15 cellular contexts compared by ENCODE assay signal in the genomic region with DNA sequence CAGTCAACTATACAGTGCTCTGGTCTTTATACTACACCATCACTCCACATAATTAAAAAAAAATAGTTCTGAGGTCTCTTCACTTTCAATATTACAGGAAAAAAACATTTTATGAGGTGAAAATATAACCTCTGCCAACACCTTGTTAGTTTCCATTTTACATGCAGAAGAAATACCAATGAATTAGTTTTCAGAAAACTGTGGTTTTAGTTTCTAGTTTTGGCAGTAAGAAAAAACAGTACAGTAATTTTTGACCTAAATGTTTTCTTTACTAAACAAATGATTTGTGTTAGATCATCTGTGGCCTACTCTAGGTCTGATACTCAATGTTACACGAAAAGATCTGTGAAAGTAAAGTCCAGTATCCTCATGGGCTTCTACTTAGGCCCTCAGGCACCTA. TPM values are rescaled to one million over a fixed set of nuclear protein-coding genes. Genes with fewer than 3 reads are reported as not detected.
DNase-seq lines count a peak whose midpoint lies in the region; ATAC-seq and TF ChIP-seq lines count a peak whose summit lies in the region.
"Had no signal": no experiment of that assay in that cellular context is flagged by ENCODE, and none has a peak within 500 bp of the region (broad histone marks: within the 10 kb centered on the region; RNA-seq: fewer than 3 reads in every experiment).

No MANE protein-coding gene starts in this region.

- ATAC-seq in GM18498 (IDR thresholded peaks at IDR 0.05; ENCODE audit: unreplicated experiment) (peak; percentile 90), GM19351 (IDR thresholded peaks at IDR 0.05; ENCODE audit: unreplicated experiment) (peak; percentile 83), HG02623 (IDR thresholded peaks at IDR 0.05; ENCODE audit: unreplicated experiment) (peak; percentile 85), HG03280 (IDR thresholded peaks at IDR 0.05; ENCODE audit: unreplicated experiment) (peak; percentile 59), omental fat pad (ENCODE audit: low FRiP score) (no peak)
- ATAC-seq: right lobe of liver had no signal

- 40% methylated on average over 1 of the region's 1 CpG for WGBS in mammary epithelial cell (ENCODE audit: low coverage, missing lambda C conversion rate)

- in situ Hi-C loops in mammary epithelial cell (cut with MboI; ENCODE audit: low sequenced_read_pairs in 2 of 2), result no loop called here

- H2AFZ ChIP-seq in mammary epithelial cell (ENCODE audit: low read depth, low read length), result no peak overlapping the region

- no peaks in the 10 kb centered on the region for H3K79me2 ChIP-seq in mammary epithelial cell (ENCODE audit: insufficient read depth, low read length)

- no peaks in the 10 kb centered on the region for H3K9me3 ChIP-seq in mammary epithelial cell (replicated peaks; ENCODE audit: insufficient read depth, low read length)
- H3K9me3 ChIP-seq: right lobe of liver, thyroid gland had no signal

- BruUV-seq in mammary epithelial cell (replicated peaks; lab: Mats Ljungman, UMichigan), result no TSS peak

- no peak overlapping the region for H3K9ac ChIP-seq in mammary epithelial cell (ENCODE audit: insufficient read depth, low read length)

- H3K27me3 ChIP-seq in mammary epithelial cell (ENCODE audit: insufficient read depth, low read length), result no peaks in the 10 kb centered on the region
- H3K27me3 ChIP-seq: right lobe of liver, thyroid gland had no signal

- DNase-seq in GF-D8 (lab: John Stamatoyannopoulos, UW) (no peak), mammary epithelial cell (no peak), omental fat pad (ENCODE audit: low spot score) (no peak)
- DNase-seq in activated CD8-positive, alpha-beta memory T cell treated with anti-CD3 and anti-CD28 coated beads, Interleukin-2, amount 50 U/mL, for 4 hours, result no peak
- DNase-seq: activated CD4-positive, alpha-beta T cell treated with anti-CD3 and anti-CD28 coated beads for 1 hour; activated naive CD4-positive, alpha-beta T cell; erythroblast; NCI-H1694; right lobe of liver; thyroid gland had no signal

- no peaks in the 10 kb centered on the region for H4K20me1 ChIP-seq in mammary epithelial cell (ENCODE audit: insufficient read depth, low read length)

- H3K27ac ChIP-seq in mammary epithelial cell (ENCODE audit: insufficient read depth, low read depth, low read length), result no peak overlapping the region
- H3K27ac ChIP-seq: right lobe of liver, thyroid gland had no signal

- intact Hi-C loops in mammary epithelial cell (cut with micrococcal nuclease), result no loop called here

- no peak for TF ChIP-seq CTCF in mammary epithelial cell (conservative IDR thresholded peaks at IDR 0.05 in 1 of 2, IDR thresholded peaks at IDR 0.05 in 1 of 2; ENCODE audit: extremely low read depth in 1 of 2, insufficient read depth in 1 of 2, low read depth in 1 of 2, low read length in 2 of 2)
- TF ChIP-seq CTCF in omental fat pad (IDR thresholded peaks at IDR 0.05), result no peak

- dilution Hi-C loops in mammary epithelial cell (cut with HindIII; ENCODE audit: low sequenced_read_pairs), result no loop called here

- H3K36me3 ChIP-seq in mammary epithelial cell (ENCODE audit: insufficient read depth, low read length), result no peaks in the 10 kb centered on the region
- H3K36me3 ChIP-seq: thyroid gland had no signal

- H3K4me3 ChIP-seq in mammary epithelial cell (replicated peaks in 1 of 3; ENCODE audit: insufficient read depth in 1 of 3, low read depth in 2 of 3, low read length in 3 of 3), result no peak overlapping the region
- H3K4me3 ChIP-seq: right lobe of liver, thyroid gland had no signal

- CTCF ChIA-PET in mammary epithelial cell (lab: Charles Lee; ENCODE audit: low non-redundant PET), result no interaction called here

- no peak overlapping the region for H3K4me2 ChIP-seq in mammary epithelial cell (ENCODE audit: insufficient read depth, low read depth, low read length)

- H3K4me1 ChIP-seq in mammary epithelial cell (ENCODE audit: insufficient read depth, low read length), result no peaks in the 10 kb centered on the region
- H3K4me1 ChIP-seq: right lobe of liver, thyroid gland had no signal

RNA-seq across cellular contexts. Expression of gene SULT1E1, which starts 10.0 kb away (rescaled TPM):
- 10 to 100 TPM in 1 of 2 donors, 1 to 10 TPM in 1; 4.8 to 18.2 TPM for total RNA-seq in mammary epithelial cell
- 2.0 TPM for polyA plus RNA-seq in mammary epithelial cell
- polyA minus RNA-seq in mammary epithelial cell, result 1.4 TPM
- total RNA-seq in omental fat pad, result not detected
- total RNA-seq: thyroid gland had no signal
- polyA plus RNA-seq: IgD-negative memory B cell had no signal

Comparison
In these comparisons a context has a peak if more than half of its experiments do, and no peak if none do; other contexts are left out.
1. RNA of gene SULT1E1, which starts 10.0 kb away (total RNA-seq): 4.8 to 18.2 TPM in mammary epithelial cell; not detected in omental fat pad; every median in the first group is over 4 times any median in the second.